In the genomic region with DNA sequence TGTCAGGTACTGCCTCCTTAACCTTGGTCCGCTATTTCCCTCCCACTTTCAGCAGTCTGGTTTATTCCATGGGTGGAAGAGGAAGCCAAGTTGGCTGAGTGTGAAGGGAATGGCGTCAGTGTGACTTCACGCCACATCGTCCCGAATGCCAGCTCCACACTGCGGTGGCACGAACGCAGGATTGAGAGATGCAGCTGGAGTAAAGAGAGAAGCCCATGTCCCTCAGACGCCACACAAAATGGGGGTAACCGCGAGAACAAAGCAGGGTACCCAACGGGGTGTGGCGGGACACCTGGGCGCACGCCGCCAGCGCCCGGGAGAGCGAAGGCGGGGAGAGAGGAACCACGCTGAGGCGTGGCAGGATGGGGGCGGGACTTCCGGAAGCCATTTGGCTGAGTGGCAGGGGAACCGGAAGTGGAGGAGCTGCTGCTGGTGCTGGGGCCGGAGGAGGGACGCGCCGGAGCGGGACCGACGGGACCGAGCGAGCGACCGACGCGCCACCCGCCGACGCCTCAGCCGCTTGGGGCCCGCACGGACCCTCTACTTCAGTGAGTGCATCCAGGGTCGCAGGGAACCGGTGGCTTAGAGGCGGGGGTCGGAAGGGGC, we compare ENCODE assay signal across 8 cellular contexts. TPM values are rescaled to one million over a fixed set of nuclear protein-coding genes. Genes with fewer than 3 reads are reported as not detected.
DNase-seq lines count a peak whose midpoint lies in the region; ATAC-seq and TF ChIP-seq lines count a peak whose summit lies in the region.

A gene with protein sequence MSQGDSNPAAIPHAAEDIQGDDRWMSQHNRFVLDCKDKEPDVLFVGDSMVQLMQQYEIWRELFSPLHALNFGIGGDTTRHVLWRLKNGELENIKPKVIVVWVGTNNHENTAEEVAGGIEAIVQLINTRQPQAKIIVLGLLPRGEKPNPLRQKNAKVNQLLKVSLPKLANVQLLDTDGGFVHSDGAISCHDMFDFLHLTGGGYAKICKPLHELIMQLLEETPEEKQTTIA (plus strand): TSS at position 417 of the 606 bp plus-strand sequence. CDS start 8,161 bp downstream, outside the sequence.

- peak within 1 kb of the TSS; percentile 93 for H2AFZ ChIP-seq in PC-3 (ENCODE audit: low read length)

- BruUV-seq in PC-3 (replicated peaks; lab: Mats Ljungman, UMichigan), result no TSS peak

- DNase-seq in DMS53 (lab: John Stamatoyannopoulos, UW) (peak; percentile 98), PC-3 (peak; percentile 98), activated T-cell treated with anti-CD3 and anti-CD28 coated beads for 48 hours (ENCODE audit: low read depth) (peak; percentile 95), epithelial cell of prostate (ENCODE audit: low read depth, low spot score) (peak; percentile 60), mucosa of descending colon (peak; percentile 96 to 98 (median 97))
- peak; percentile 92 for DNase-seq in Jurkat, Clone E6-1 (ENCODE audit: low read depth, low spot score)
- peak; percentile 87 to 89 for DNase-seq in stimulated activated CD8-positive, alpha-beta memory T cell treated with anti-CD3 and anti-CD28 coated beads, Interleukin-4, amount 100 ng/mL, for 1 hour (ENCODE audit: low read depth in 2 of 2, low spot score in 1 of 2)

- H3K9me2 ChIP-seq in PC-3 (replicated peaks; ENCODE audit: low read length), result no peaks in the 10 kb centered on the region

- TF ChIP-seq CTCF in PC-3 (conservative IDR thresholded peaks at IDR 0.05; ENCODE audit: low read depth, low read length), result no peak
- no peak for TF ChIP-seq CTCF in mucosa of descending colon (IDR thresholded peaks at IDR 0.05)

- H3K9ac ChIP-seq in PC-3 (ENCODE audit: low read length), result peak within 1 kb of the TSS; percentile 87

- H3K36me3 ChIP-seq in PC-3 (ENCODE audit: low read depth, low read length), result peaks cover 17% of the 10 kb centered on the region
- no peaks in the 10 kb centered on the region for H3K36me3 ChIP-seq in mucosa of descending colon (ENCODE audit: low read depth)

- intact Hi-C loops in PC-3 (cut with micrococcal nuclease) (loop anchor here (5.0 kb wide), 1 partner anchor 33 kb away; a partner anchor contains a TSS), mucosa of descending colon (cut with DNase I, micrococcal nuclease) (no loop called here)

- H3K4me1 ChIP-seq in PC-3 (ENCODE audit: insufficient read depth, low read length) (peaks cover 13% of the 10 kb centered on the region; the same call in 1 of the 2 replicates), mucosa of descending colon (ENCODE audit: low read depth) (peaks cover 20% of the 10 kb centered on the region)

- peaks cover 34% of the 10 kb centered on the region for H4K20me1 ChIP-seq in PC-3 (ENCODE audit: low read length)

- H3K79me2 ChIP-seq in PC-3 (ENCODE audit: low read length), result peaks cover 48% of the 10 kb centered on the region

- CTCF ChIA-PET in PC-3 (lab: Charles Lee), result interaction anchor here (1.0 kb wide), 1 partner anchor 35 kb away, joined by 3 read pairs; a partner anchor contains a TSS

- no peaks in the 10 kb centered on the region for H3K27me3 ChIP-seq in PC-3 (ENCODE audit: low read length)

- POLR2A ChIA-PET in PC-3 (lab: Charles Lee; ENCODE audit: unreplicated experiment), result interaction anchor here (0.6 kb wide), 5 partner anchors 19 to 222 kb away, joined by 3 to 18 read pairs (median 3); a partner anchor contains a TSS

- peak within 1 kb of the TSS; percentile 80 for H3K4me3 ChIP-seq in Jurkat, Clone E6-1 (ENCODE audit: low read length)
- peak within 1 kb of the TSS; percentile 81 for H3K4me3 ChIP-seq in PC-3 (ENCODE audit: low read length)
- H3K4me3 ChIP-seq in mucosa of descending colon, result peak within 1 kb of the TSS; percentile 52

- no peaks in the 10 kb centered on the region for H3K9me3 ChIP-seq in PC-3 (ENCODE audit: low read length)
- H3K9me3 ChIP-seq in mucosa of descending colon, result no peaks in the 10 kb centered on the region

- ATAC-seq in GM21717 (IDR thresholded peaks at IDR 0.05; ENCODE audit: unreplicated experiment) (peak; percentile 92), PC-3 (peak; percentile 91), mucosa of descending colon (peak; percentile 98)

- H3K4me2 ChIP-seq in PC-3 (ENCODE audit: low read length), result peak within 1 kb of the TSS; percentile 98

- H3F3A ChIP-seq in PC-3 (ENCODE audit: low read length, unreplicated experiment), result no peaks in the 10 kb centered on the region

- H3K27ac ChIP-seq in PC-3 (ENCODE audit: low read length) (peak within 1 kb of the TSS; percentile 76), epithelial cell of prostate (peak within 1 kb of the TSS; percentile 87)

RNA-seq across cellular contexts. Expression of the gene that starts here (rescaled TPM):
- polyA plus RNA-seq in Jurkat, Clone E6-1 (2012; ENCODE audit: insufficient read depth, insufficient read length), result 16.4 TPM
- total RNA-seq in PC-3 (2014; rRNA removed) (88.6 and 91.6 TPM in 2 replicates), mucosa of descending colon (10 to 100 TPM; 67.9 to 72.7 (median 71.9) TPM)

Comparison
In these comparisons a context has a peak if more than half of its experiments do, and no peak if none do; other contexts are left out.
1. Peak in every context shown above with its lines: DNase-seq, ATAC-seq, H3K4me3 ChIP-seq and H3K27ac ChIP-seq.